Comparison of ENCODE assay signal across 29 cellular contexts in the genomic region with DNA sequence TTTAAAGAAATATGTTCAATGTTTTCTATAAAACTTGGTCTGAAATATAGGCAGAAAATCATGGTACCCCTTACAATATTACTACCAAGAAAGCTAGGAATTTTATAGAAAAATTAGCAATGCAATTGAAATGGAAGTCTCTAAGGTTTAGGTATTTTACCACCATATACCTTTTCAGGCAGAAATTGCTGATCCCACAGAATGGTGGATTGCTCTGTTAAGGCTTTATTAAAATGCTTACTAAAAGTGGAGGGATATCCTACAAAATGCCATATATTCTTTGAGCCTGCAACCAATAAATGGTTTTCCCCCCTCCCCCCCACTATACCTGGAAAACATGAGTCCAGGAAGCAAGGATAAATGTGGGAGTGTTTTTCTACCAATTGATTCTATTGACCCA.
"Had no signal": no experiment of that assay in that cellular context is flagged by ENCODE, and none has a peak within 500 bp of the region (broad histone marks: within the 10 kb centered on the region; RNA-seq: fewer than 3 reads in every experiment).

No MANE protein-coding gene starts in this region.

- H3K9me3 Mint-ChIP-seq: type B pancreatic cell had no signal

- H3K4me1 Mint-ChIP-seq: stimulated activated effector memory CD8-positive, alpha-beta T cell treated with anti-CD3 and anti-CD28 coated beads, Interleukin-12 subunit alpha, Interleukin-12 subunit beta, amount 100 ng/mL, for 72 hours; stimulated activated memory B cell treated with anti-CD40 and anti-IgM and Interleukin-4, amounts not matched to agents 10 μg/mL and 1 μg/mL and 100 μg/mL, for 72 hours; stimulated activated naive B cell treated with anti-CD40 and anti-IgM and Interleukin-4, amounts not matched to agents 10 μg/mL and 1 μg/mL and 100 μg/mL, for 72 hours; stimulated activated naive CD8-positive, alpha-beta T cell treated with anti-CD3 and anti-CD28 coated beads, Interleukin-15, amount 100 ng/mL, for 72 hours had no signal

- ATAC-seq: stimulated activated effector memory CD8-positive, alpha-beta T cell treated with anti-CD3 and anti-CD28 coated beads, Interleukin-12 subunit alpha, Interleukin-12 subunit beta, amount 100 ng/mL, for 72 hours; stimulated activated memory B cell treated with anti-CD40 and anti-IgM and Interleukin-4, amounts not matched to agents 10 μg/mL and 1 μg/mL and 100 μg/mL, for 72 hours; stimulated activated naive B cell treated with anti-CD40 and anti-IgM and Interleukin-4, amounts not matched to agents 10 μg/mL and 1 μg/mL and 100 μg/mL, for 72 hours; stimulated activated naive CD8-positive, alpha-beta T cell treated with anti-CD3 and anti-CD28 coated beads, Interleukin-15, amount 100 ng/mL, for 72 hours; stimulated activated naive CD8-positive, alpha-beta T cell treated with anti-CD3 and anti-CD28 coated beads, Interleukin-15, Interleukin-2, amounts not matched to agents 100 U/mL and 50 U/mL, for 24 hours; upper lobe of right lung had no signal

- H3K36me3 Mint-ChIP-seq: stimulated activated effector memory CD8-positive, alpha-beta T cell treated with anti-CD3 and anti-CD28 coated beads, Interleukin-12 subunit alpha, Interleukin-12 subunit beta, amount 100 ng/mL, for 72 hours; stimulated activated memory B cell treated with anti-CD40 and anti-IgM and Interleukin-4, amounts not matched to agents 10 μg/mL and 1 μg/mL and 100 μg/mL, for 72 hours; stimulated activated naive B cell treated with anti-CD40 and anti-IgM and Interleukin-4, amounts not matched to agents 10 μg/mL and 1 μg/mL and 100 μg/mL, for 72 hours; type B pancreatic cell had no signal

- H3K27ac Mint-ChIP-seq: stimulated activated effector memory CD8-positive, alpha-beta T cell treated with anti-CD3 and anti-CD28 coated beads, Interleukin-12 subunit alpha, Interleukin-12 subunit beta, amount 100 ng/mL, for 72 hours; stimulated activated memory B cell treated with anti-CD40 and anti-IgM and Interleukin-4, amounts not matched to agents 10 μg/mL and 1 μg/mL and 100 μg/mL, for 72 hours; stimulated activated naive B cell treated with anti-CD40 and anti-IgM and Interleukin-4, amounts not matched to agents 10 μg/mL and 1 μg/mL and 100 μg/mL, for 72 hours; stimulated activated naive CD8-positive, alpha-beta T cell treated with anti-CD3 and anti-CD28 coated beads, Interleukin-15, amount 100 ng/mL, for 72 hours; stimulated activated naive CD8-positive, alpha-beta T cell treated with anti-CD3 and anti-CD28 coated beads, Interleukin-15, Interleukin-2, amounts not matched to agents 100 ng/mL and 50 ng/mL, for 24 hours; type B pancreatic cell had no signal

- H3K27me3 ChIP-seq: stomach, suprapubic skin, testis, thyroid gland, tibial artery, tibial nerve, transverse colon, upper lobe of left lung, upper lobe of right lung, uterus, vagina had no signal

- FAIRE-seq: urothelium cell line had no signal

- H3K9me3 ChIP-seq: suprapubic skin, testis, thoracic aorta, thyroid gland, tibial artery, tibial nerve, transverse colon, upper lobe of left lung, upper lobe of right lung, uterus, vagina had no signal

- H3K4me1 ChIP-seq: stomach, suprapubic skin, testis, thyroid gland, tibial artery, tibial nerve, upper lobe of left lung, upper lobe of right lung, uterus, vagina had no signal

- H3K4me3 ChIP-seq: stomach, suprapubic skin, testis, thoracic aorta, thyroid gland, tibial artery, tibial nerve, transverse colon, upper lobe of left lung, upper lobe of right lung, uterus, vagina had no signal

- H3K27ac ChIP-seq: stomach, suprapubic skin, testis, thoracic aorta, thyroid gland, tibial artery, tibial nerve, transverse colon, upper lobe of left lung, upper lobe of right lung, uterus, vagina had no signal

- H3K4me3 Mint-ChIP-seq: stimulated activated effector memory CD8-positive, alpha-beta T cell treated with anti-CD3 and anti-CD28 coated beads, Interleukin-12 subunit alpha, Interleukin-12 subunit beta, amount 100 ng/mL, for 72 hours; stimulated activated memory B cell treated with anti-CD40 and anti-IgM and Interleukin-4, amounts not matched to agents 10 μg/mL and 1 μg/mL and 100 μg/mL, for 72 hours; stimulated activated naive B cell treated with anti-CD40 and anti-IgM and Interleukin-4, amounts not matched to agents 10 μg/mL and 1 μg/mL and 100 μg/mL, for 72 hours; stimulated activated naive CD8-positive, alpha-beta T cell treated with anti-CD3 and anti-CD28 coated beads, Interleukin-15, amount 100 ng/mL, for 72 hours; stimulated activated naive CD8-positive, alpha-beta T cell treated with anti-CD3 and anti-CD28 coated beads, Interleukin-15, Interleukin-2, amounts not matched to agents 100 ng/mL and 50 ng/mL, for 24 hours; type B pancreatic cell had no signal

- H3K27me3 Mint-ChIP-seq: stimulated activated memory B cell treated with anti-CD40 and anti-IgM and Interleukin-4, amounts not matched to agents 10 μg/mL and 1 μg/mL and 100 μg/mL, for 72 hours; stimulated activated naive B cell treated with anti-CD40 and anti-IgM and Interleukin-4, amounts not matched to agents 10 μg/mL and 1 μg/mL and 100 μg/mL, for 72 hours; stimulated activated naive CD8-positive, alpha-beta T cell treated with anti-CD3 and anti-CD28 coated beads, Interleukin-15, amount 100 ng/mL, for 72 hours; stimulated activated naive CD8-positive, alpha-beta T cell treated with anti-CD3 and anti-CD28 coated beads, Interleukin-15, Interleukin-2, amounts not matched to agents 100 ng/mL and 50 ng/mL, for 24 hours; type B pancreatic cell had no signal

- DNase-seq: stimulated activated CD4-positive, alpha-beta T cell treated with anti-CD3 and anti-CD28 coated beads, Interleukin-2, amount 100 ng/mL, for 48 hours; stimulated activated CD4-positive, alpha-beta T cell treated with anti-CD3 and anti-CD28 coated beads, Interleukin-4, amount 100 ng/mL, for 1 hour; stimulated activated CD4-positive, alpha-beta T cell treated with anti-CD3 and anti-CD28 coated beads, Interleukin-4, amount 100 ng/mL, for 24 hours; stimulated activated CD4-positive, alpha-beta T cell treated with anti-CD3 and anti-CD28 coated beads, Interleukin-4, amount 100 ng/mL, for 4 hours; stimulated activated CD8-positive, alpha-beta memory T cell treated with anti-CD3 and anti-CD28 coated beads, Interleukin-4, amount 100 ng/mL, for 48 hours; stimulated activated naive B cell treated with anti-CD40 and anti-IgM and Interleukin-4, amounts not matched to agents 10 μg/mL and 1 μg/mL and 100 μg/mL, for 72 hours; stimulated activated naive CD4-positive, alpha-beta T cell; stimulated activated naive CD4-positive, alpha-beta T cell treated with Interleukin-2 at 50 U/mL for 16 hours; stimulated activated naive CD8-positive, alpha-beta T cell treated with anti-CD3 and anti-CD28 coated beads, Interleukin-15, amount 100 ng/mL, for 72 hours; stimulated activated naive CD8-positive, alpha-beta T cell treated with anti-CD3 and anti-CD28 coated beads, Interleukin-15, Interleukin-2, amounts not matched to agents 100 U/mL and 50 U/mL, for 24 hours; stomach; substantia nigra; testis; thyroid gland; tibial artery; transverse colon; trophoblast cell; upper lobe of left lung; upper lobe of right lung; uterus had no signal

- H3K36me3 ChIP-seq: stomach, suprapubic skin, thoracic aorta, thyroid gland, tibial artery, tibial nerve, transverse colon, upper lobe of left lung, upper lobe of right lung, uterus, vagina had no signal
